Comparison of ENCODE assay signal across 15 cellular contexts in the genomic region with DNA sequence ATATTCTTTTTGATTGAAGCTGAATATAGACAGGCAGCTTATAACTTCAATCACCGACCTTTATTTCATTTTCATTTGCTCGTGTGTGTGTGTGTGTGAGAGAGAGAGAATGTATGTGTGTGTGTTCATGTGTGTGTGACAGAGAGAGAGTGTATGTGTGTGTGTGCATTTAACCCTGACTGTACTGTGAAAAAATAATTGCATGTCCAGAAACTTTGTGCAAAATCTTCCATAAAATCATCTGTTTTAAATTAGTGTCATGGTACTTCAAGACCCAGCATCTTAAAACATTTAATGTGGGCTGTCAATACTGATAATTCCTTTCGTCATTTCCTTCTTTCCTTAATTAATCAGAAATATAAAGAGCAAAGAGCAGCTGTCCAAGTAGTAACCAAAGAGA. TPM values are rescaled to one million over a fixed set of nuclear protein-coding genes. Genes with fewer than 3 reads are reported as not detected.
A peak's percentile ranks its signal among the peaks of the same experiment; 100 is the strongest.
DNase-seq lines count a peak whose midpoint lies in the region; ATAC-seq and TF ChIP-seq lines count a peak whose summit lies in the region.
"Had no signal": no experiment of that assay in that cellular context is flagged by ENCODE, and none has a peak within 500 bp of the region (broad histone marks: within the 10 kb centered on the region; RNA-seq: fewer than 3 reads in every experiment).

No MANE protein-coding gene starts in this region.

- no peaks in the 10 kb centered on the region for H4K20me1 ChIP-seq in SK-N-SH (ENCODE audit: insufficient read depth)

- no peak for TF ChIP-seq EP300 in SK-N-SH (IDR thresholded peaks at IDR 0.05; ENCODE audit: borderline replicate concordance in 1 of 2, low read depth in 1 of 2, low read length in 1 of 2)

- peaks cover 37% of the 10 kb centered on the region for H3K4me1 Mint-ChIP-seq in chondrocyte (ENCODE audit: low read depth)
- H3K4me1 Mint-ChIP-seq: activated naive CD4-positive, alpha-beta T cell treated with anti-CD3 and anti-CD28 coated beads, Interleukin-2, amount 50 U/mL, for 24 hours; CD4-positive, CD25-positive, alpha-beta regulatory T cell had no signal

- DNase-seq in BE2C (no peak), SK-N-SH (no peak), foreskin fibroblast (peak in 1 of 2 donors; percentile 48), skeletal muscle cell (ENCODE audit: low read depth) (no peak), inferior parietal cortex (ENCODE audit: extremely low spot score) (no peak), chondrocyte (ENCODE audit: low spot score) (no peak), H7 (no peak)
- DNase-seq: activated CD8-positive, alpha-beta T cell treated with anti-CD3 and anti-CD28 coated beads, Interleukin-2, amount 10 ng/mL, durations not matched to agents 7 days and 5 days; CD4-positive, CD25-positive, alpha-beta regulatory T cell; effector memory CD4-positive, alpha-beta T cell; NCI-H1105 treated with DMSO at 0.1 percent for 48 hours; nephron progenitor cell; substantia nigra had no signal

- CTCF ChIA-PET in SK-N-SH (lab: Yijun Ruan, JAX): interaction anchor here (1.0 to 8.2 kb wide), 7 partner anchors 9 to 486 kb away, joined by 3 to 95 read pairs (median 5); no protein-coding TSS in a partner anchor

- H3K9me3 Mint-ChIP-seq in chondrocyte (ENCODE audit: low read depth): no peaks in the 10 kb centered on the region
- H3K9me3 Mint-ChIP-seq: activated naive CD4-positive, alpha-beta T cell treated with anti-CD3 and anti-CD28 coated beads, Interleukin-2, amount 50 U/mL, for 24 hours; CD4-positive, CD25-positive, alpha-beta regulatory T cell; nephron progenitor cell had no signal

- no peaks in the 10 kb centered on the region for H3K27me3 ChIP-seq in BE2C
- no peaks in the 10 kb centered on the region for H3K27me3 ChIP-seq in SK-N-SH (ENCODE audit: insufficient read depth)
- no peaks in the 10 kb centered on the region for H3K27me3 ChIP-seq in H7 (ENCODE audit: control insufficient read depth, insufficient read depth, low read length)

- H2AFZ ChIP-seq in SK-N-SH (ENCODE audit: low read depth): peak overlapping the region; percentile 78; the same call in 1 of the 2 replicates

- WGBS in SK-N-SH (ENCODE audit: low lambda C conversion rate): 16% methylated on average over 3 of the region's 3 CpGs

- peak overlapping the region; percentile 53 to 75; a peak in 3 of 4 replicates for H3K27ac ChIP-seq in SK-N-SH (ENCODE audit: low read depth in 2 of 2, low read length in 1 of 2)

- H3K27ac Mint-ChIP-seq in chondrocyte (ENCODE audit: unreplicated experiment): no peak overlapping the region
- H3K27ac Mint-ChIP-seq: activated CD8-positive, alpha-beta T cell treated with anti-CD3 and anti-CD28 coated beads, Interleukin-2, amount 10 ng/mL, durations not matched to agents 7 days and 5 days; activated naive CD4-positive, alpha-beta T cell treated with anti-CD3 and anti-CD28 coated beads, Interleukin-2, amount 50 U/mL, for 24 hours; CD4-positive, CD25-positive, alpha-beta regulatory T cell; nephron progenitor cell had no signal

- H3K4me1 ChIP-seq in BE2C: peaks cover 22% of the 10 kb centered on the region
- H3K4me1 ChIP-seq in SK-N-SH (ENCODE audit: control insufficient read depth in 1 of 2, insufficient read depth in 2 of 2, low read depth in 1 of 2, low read length in 1 of 2): peaks cover 9 to 29% of the 10 kb centered on the region in 2 experiments; a peak in 3 of 4 replicates

- TF ChIP-seq RAD21 in SK-N-SH (IDR thresholded peaks at IDR 0.05; ENCODE audit: low read length): no peak

- H3K79me2 ChIP-seq in SK-N-SH (ENCODE audit: insufficient read depth): no peaks in the 10 kb centered on the region

- H3K36me3 Mint-ChIP-seq in chondrocyte (ENCODE audit: low read depth): peaks cover 7% of the 10 kb centered on the region
- H3K36me3 Mint-ChIP-seq: activated naive CD4-positive, alpha-beta T cell treated with anti-CD3 and anti-CD28 coated beads, Interleukin-2, amount 50 U/mL, for 24 hours; CD4-positive, CD25-positive, alpha-beta regulatory T cell had no signal

- H3K9me2 ChIP-seq in SK-N-SH: no peaks in the 10 kb centered on the region

- TF ChIP-seq CTCF in BE2C (IDR thresholded peaks at IDR 0.05; ENCODE audit: low read depth, low read length): no peak
- no peak for TF ChIP-seq CTCF in SK-N-SH (IDR thresholded peaks at IDR 0.05)
- no peak for TF ChIP-seq CTCF in foreskin fibroblast (IDR thresholded peaks at IDR 0.05; ENCODE audit: low read depth, low read length)
- TF ChIP-seq CTCF in chondrocyte (IDR thresholded peaks at IDR 0.05): no peak

- H3K9ac ChIP-seq in SK-N-SH: peak overlapping the region; percentile 22; the same call in 1 of the 2 replicates

- POLR2A ChIA-PET in SK-N-SH (lab: Yijun Ruan, JAX): interaction anchor here (0.8 kb wide), 1 partner anchor 76 kb away, joined by 3 read pairs; no protein-coding TSS in a partner anchor

- H3K36me3 ChIP-seq in BE2C: no peaks in the 10 kb centered on the region
- H3K36me3 ChIP-seq in SK-N-SH (replicated peaks in 1 of 2; ENCODE audit: control insufficient read depth in 1 of 2, insufficient read depth in 2 of 2, low read length in 1 of 2): no peaks in the 10 kb centered on the region
- no peaks in the 10 kb centered on the region for H3K36me3 ChIP-seq in H7 (replicated peaks; ENCODE audit: control insufficient read depth, insufficient read depth, low read length)

- no peaks in the 10 kb centered on the region for H3K9me3 ChIP-seq in BE2C
- H3K9me3 ChIP-seq in SK-N-SH: no peaks in the 10 kb centered on the region

- H3K4me3 Mint-ChIP-seq in chondrocyte (ENCODE audit: unreplicated experiment): no peak overlapping the region
- H3K4me3 Mint-ChIP-seq: activated CD8-positive, alpha-beta T cell treated with anti-CD3 and anti-CD28 coated beads, Interleukin-2, amount 10 ng/mL, durations not matched to agents 7 days and 5 days; activated naive CD4-positive, alpha-beta T cell treated with anti-CD3 and anti-CD28 coated beads, Interleukin-2, amount 50 U/mL, for 24 hours; CD4-positive, CD25-positive, alpha-beta regulatory T cell; nephron progenitor cell had no signal

- ATAC-seq in GM18909 (IDR thresholded peaks at IDR 0.05; ENCODE audit: poor library complexity, unreplicated experiment): no peak
- ATAC-seq: activated CD8-positive, alpha-beta T cell treated with anti-CD3 and anti-CD28 coated beads, Interleukin-2, amount 10 ng/mL, durations not matched to agents 7 days and 5 days had no signal

- H3K27me3 Mint-ChIP-seq in chondrocyte (ENCODE audit: low read depth): no peaks in the 10 kb centered on the region
- H3K27me3 Mint-ChIP-seq: CD4-positive, CD25-positive, alpha-beta regulatory T cell had no signal

- H3F3A ChIP-seq in SK-N-SH (replicated peaks; ENCODE audit: insufficient read depth): peaks cover 21% of the 10 kb centered on the region

- peak overlapping the region; percentile 68 for H3K4me2 ChIP-seq in SK-N-SH

- H3K4me3 ChIP-seq in BE2C (ENCODE audit: low read depth, low read length) (peak overlapping the region; percentile 34), SK-N-SH (ENCODE audit: low read depth in 2 of 2, low read length in 1 of 2) (peak overlapping the region; percentile 6 to 42; a peak in 2 of 4 replicates), foreskin fibroblast (ENCODE audit: low read depth in 1 of 2, low read length in 2 of 2) (peak overlapping the region; percentile 57 to 79), skeletal muscle cell (ENCODE audit: low read depth, low read length) (peak overlapping the region; percentile 53), H7 (ENCODE audit: insufficient read depth, low read depth, low read length) (no peak overlapping the region)

TF ChIP-seq in SK-N-SH, 30 proteins besides CTCF, POLR2A, EP300 and RAD21:
- TF ChIP-seq CHD2 (IDR thresholded peaks at IDR 0.05; ENCODE audit: low read length, partially characterized antibody): no peak
- TF ChIP-seq PBX3 (IDR thresholded peaks at IDR 0.05): peak; percentile 52; the same call in 1 of the 2 replicates

RNA-seq across cellular contexts. Expression of gene DCN, which starts 1.6 kb away (rescaled TPM):
- polyA plus RNA-seq in BE2C (2012; ENCODE audit: insufficient read depth, insufficient read length, low read depth): 8.5 TPM
- 5.5 and 8.9 TPM in 2 replicates for polyA plus RNA-seq in SK-N-SH (2012; rRNA removed)
- 5.9 and 7.0 TPM in 2 replicates for polyA plus RNA-seq in SK-N-SH (2012; cell fraction: cytosol; rRNA removed)
- 3.5 and 7.3 TPM in 2 replicates for polyA plus RNA-seq in SK-N-SH (2012; cell fraction: nucleus; rRNA removed)
- 723 to 2,473 TPM (median 743 TPM) in 3 replicates for total RNA-seq in chondrocyte
- total RNA-seq in H7 (2014; rRNA removed; shearing (Covaris generic)): 0.22 TPM in 1 of 2 replicates, not detected in the other
- total RNA-seq: activated CD8-positive, alpha-beta T cell treated with anti-CD3 and anti-CD28 coated beads, Interleukin-2, amount 10 ng/mL, durations not matched to agents 7 days and 5 days; CD4-positive, CD25-positive, alpha-beta regulatory T cell had no signal
- polyA plus RNA-seq: CD4-positive, CD25-positive, alpha-beta regulatory T cell had no signal

Comparison
In these comparisons a context has a peak if more than half of its experiments do, and no peak if none do; other contexts are left out.
1. RNA of gene DCN, which starts 1.6 kb away (total RNA-seq): 723 to 2,473 TPM in chondrocyte; 0.22 TPM in H7; every median in the first group is over 100 times any median in the second.